ENCODE assay signal across 8 cellular contexts in the genomic region with DNA sequence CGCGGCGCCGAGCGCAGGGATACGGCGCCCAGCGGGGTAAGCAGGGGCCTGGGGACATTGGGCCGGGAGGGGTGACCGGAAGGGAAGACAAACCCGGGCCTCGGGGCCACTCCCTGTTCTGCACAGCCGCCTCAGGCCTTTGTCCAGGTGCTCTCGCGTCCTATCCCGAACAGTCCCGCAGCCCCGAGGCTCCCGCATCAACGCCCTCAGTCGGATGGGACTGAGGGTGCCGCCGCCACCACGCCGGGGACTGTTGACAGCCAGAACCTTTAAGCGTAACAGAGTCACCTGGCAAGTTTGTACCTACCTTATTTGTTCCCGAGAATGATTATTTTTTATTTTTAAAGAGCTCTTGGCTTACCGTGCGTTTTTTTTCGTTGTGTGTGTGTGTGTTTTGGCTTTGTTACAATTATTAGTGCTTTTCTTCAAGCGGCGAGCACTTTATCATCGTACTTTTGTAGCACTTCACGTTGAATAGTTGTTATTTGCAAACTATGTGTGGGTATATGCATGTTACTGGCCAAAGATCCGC. TPM values are rescaled to one million over a fixed set of nuclear protein-coding genes. Genes with fewer than 3 reads are reported as not detected.
A peak's percentile ranks its signal among the peaks of the same experiment; 100 is the strongest.
DNase-seq lines count a peak whose midpoint lies in the region; ATAC-seq and TF ChIP-seq lines count a peak whose summit lies in the region.

No MANE protein-coding gene starts in this region.

- H3K27me3 ChIP-seq in AG04450 (ENCODE audit: control insufficient read depth, insufficient read depth, low read length) = no peaks in the 10 kb centered on the region
- H3K27me3 ChIP-seq in esophagus (ENCODE audit: control insufficient read depth in 1 of 2, insufficient read depth in 2 of 2, low read length in 2 of 2) = no peaks in the 10 kb centered on the region
- H3K27me3 ChIP-seq in neutrophil = no peaks in the 10 kb centered on the region

- H3K9ac ChIP-seq in SK-N-MC (ENCODE audit: insufficient read length) = peak overlapping the region; percentile 94

- TF ChIP-seq CTCF in AG04450 (IDR thresholded peaks at IDR 0.05; ENCODE audit: low read depth, low read length) (no peak), neutrophil (IDR thresholded peaks at IDR 0.05) (no peak)

- DNase-seq in AG04450 (ENCODE audit: low read depth, low spot score) (no peak), SK-N-MC (ENCODE audit: low read depth, low spot score) (no peak), mesenteric fat pad (ENCODE audit: low spot score) (no peak), AG20443 (ENCODE audit: low spot score) (no peak)

- peaks cover 24% of the 10 kb centered on the region for H3K36me3 ChIP-seq in SK-N-MC (ENCODE audit: insufficient read depth, low read length)
- H3K36me3 ChIP-seq in esophagus (ENCODE audit: control insufficient read depth in 2 of 2, insufficient read depth in 2 of 2, low read length in 1 of 2) = peaks cover 0 to 3% of the 10 kb centered on the region in 2 donors
- H3K36me3 ChIP-seq in neutrophil = peaks cover 26% of the 10 kb centered on the region

- H3K9me3 ChIP-seq in AG04450 (ENCODE audit: control insufficient read depth, insufficient read depth, low read length) (peaks cover 4% of the 10 kb centered on the region; the same call in 1 of the 2 replicates), SK-N-MC (ENCODE audit: low read depth, low read length) (no peaks in the 10 kb centered on the region), esophagus (ENCODE audit: control insufficient read depth in 2 of 2, insufficient read depth in 1 of 2, low read depth in 1 of 2, low read length in 1 of 2) (no peaks in the 10 kb centered on the region), neutrophil (no peaks in the 10 kb centered on the region)

- H3K27ac ChIP-seq in AG04450 (ENCODE audit: low read depth, low read length) = peak overlapping the region; percentile 47
- peak overlapping the region; percentile 97; the same call in 1 of the 2 replicates for H3K27ac ChIP-seq in SK-N-MC
- peak overlapping the region; percentile 96 to 98 for H3K27ac ChIP-seq in esophagus (ENCODE audit: low read depth in 2 of 2, low read length in 1 of 2)
- H3K27ac ChIP-seq in neutrophil = peak overlapping the region; percentile 100

- peak; percentile 35 for ATAC-seq in GM19324 (IDR thresholded peaks at IDR 0.05; ENCODE audit: low FRiP score, unreplicated experiment)
- peak; percentile 41 for ATAC-seq in HG03432 (IDR thresholded peaks at IDR 0.05; ENCODE audit: unreplicated experiment)

- H3K4me3 ChIP-seq in AG04450 (ENCODE audit: low read depth, low read length) = peak overlapping the region; percentile 83
- H3K4me3 ChIP-seq in SK-N-MC = peak overlapping the region; percentile 94
- H3K4me3 ChIP-seq in esophagus (ENCODE audit: low read depth in 1 of 2, low read length in 2 of 2) = peak overlapping the region; percentile 63 to 98
- H3K4me3 ChIP-seq in neutrophil (ENCODE audit: low read depth in 1 of 2, low read length in 1 of 2) = peak overlapping the region; percentile 86 to 99

- CTCF ChIA-PET in AG04450 (lab: Charles Lee) = interaction anchor here (0.7 to 1.6 kb wide), 2 partner anchors 17 to 98 kb away, joined by 3 to 4 read pairs; no protein-coding TSS in a partner anchor

- POLR2A ChIA-PET in AG04450 (lab: Yijun Ruan, JAX) = interaction anchor here (1.6 kb wide), 1 partner anchor 13 kb away, joined by 3 read pairs; no protein-coding TSS in a partner anchor

- H3K4me1 ChIP-seq in esophagus (ENCODE audit: control insufficient read depth in 2 of 2, insufficient read depth in 2 of 2, low read length in 1 of 2) = peaks cover 2% of the 10 kb centered on the region in 2 donors
- peaks cover 25 to 29% of the 10 kb centered on the region in 2 experiments for H3K4me1 ChIP-seq in neutrophil (ENCODE audit: control insufficient read depth in 1 of 2, insufficient read depth in 1 of 2, low read depth in 1 of 2, low read length in 1 of 2)

- 1% methylated on average over 35 of the region's 35 CpGs for WGBS in esophagus, 2 donors

RNA-seq across cellular contexts. Expression of a gene that starts 0.4 kb away (rescaled TPM):
- polyA plus RNA-seq in AG04450 (2011; rRNA removed) (25.8 and 29.8 TPM in 2 replicates), esophagus (10 to 100 TPM; 35.1 to 39.3 TPM)
- polyA minus RNA-seq in AG04450 (2011; rRNA and poly(A)+ RNA removed) = 5.7 and 6.3 TPM in 2 replicates
- 45.8 TPM for total RNA-seq in mesenteric fat pad

RNA-seq across cellular contexts. Expression of a gene that starts 0.7 kb away (rescaled TPM):
- polyA plus RNA-seq in AG04450 (2011; rRNA removed) (10.5 and 12.5 TPM in 2 replicates), esophagus (10 to 100 TPM in 1 of 2 donors, 1 to 10 TPM in 1; 7.1 to 12.7 TPM)
- polyA minus RNA-seq in AG04450 (2011; rRNA and poly(A)+ RNA removed) = 12.7 and 15.0 TPM in 2 replicates
- 55.1 TPM for total RNA-seq in mesenteric fat pad

RNA-seq across cellular contexts. Expression of a gene that starts 34.2 kb away (rescaled TPM):
- polyA plus RNA-seq in AG04450 (2011; rRNA removed) (4.4 and 6.1 TPM in 2 replicates), esophagus (10 to 100 TPM; 11.0 to 11.5 TPM)
- 2.7 and 3.7 TPM in 2 replicates for polyA minus RNA-seq in AG04450 (2011; rRNA and poly(A)+ RNA removed)
- 13.8 TPM for total RNA-seq in mesenteric fat pad

RNA-seq across cellular contexts. Expression of a gene that starts 40.5 kb away (rescaled TPM):
- polyA plus RNA-seq in AG04450 (2011; rRNA removed) = 11.7 and 12.9 TPM in 2 replicates
- 7.0 and 8.3 TPM in 2 replicates for polyA minus RNA-seq in AG04450 (2011; rRNA and poly(A)+ RNA removed)
- polyA plus RNA-seq in esophagus = 100 to 1,000 TPM; 117 to 134 TPM
- 90.1 TPM for total RNA-seq in mesenteric fat pad

Comparison
In these comparisons a context has a peak if more than half of its experiments do, and no peak if none do; other contexts are left out.
1. H3K27ac ChIP-seq: peak in every context shown above with its lines; median percentile 100 in neutrophil; 97 in SK-N-MC; 97 in esophagus; 47 in AG04450.